ENCODE assay signal across 21 cellular contexts in the genomic region with DNA sequence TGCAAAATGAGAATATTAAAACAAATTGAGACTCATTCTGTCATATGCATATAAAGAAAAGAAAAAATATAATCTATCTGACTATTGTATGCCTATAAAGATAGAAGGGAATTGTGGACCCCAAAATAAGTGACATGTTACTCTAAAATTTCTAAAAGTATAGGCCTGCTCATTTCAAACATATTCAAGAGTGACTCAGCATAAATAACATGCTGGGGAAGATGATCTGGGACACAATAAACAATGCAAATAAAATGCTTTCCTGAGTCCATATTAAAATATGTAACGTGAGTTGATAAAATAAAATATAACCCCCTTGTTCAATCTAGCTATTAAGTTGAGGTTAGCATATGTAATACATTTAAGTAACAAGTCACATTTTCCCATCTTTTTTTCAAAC.
DNase-seq lines count a peak whose midpoint lies in the region; ATAC-seq, FAIRE-seq and TF ChIP-seq lines count a peak whose summit lies in the region.
"Had no signal": no experiment of that assay in that cellular context is flagged by ENCODE, and none has a peak within 500 bp of the region (broad histone marks: within the 10 kb centered on the region; RNA-seq: fewer than 3 reads in every experiment).

No MANE protein-coding gene starts in this region.

- no peak overlapping the region for H4K8ac ChIP-seq in IMR-90 (ENCODE audit: low read depth in 2 of 2, low read length in 2 of 2)
- no peak overlapping the region for H4K8ac ChIP-seq in mesendoderm (ENCODE audit: low read depth, low read length)

- in situ Hi-C loops in HepG2 (cut with HindIII; ENCODE audit: extremely low pct_ligation_motif_present, low pct_unique_long_range_greater_than_20kb) = no loop called here
- in situ Hi-C loops in IMR-90 (cut with MboI; ENCODE audit: low sequenced_read_pairs) = no loop called here

- H3K4me2 ChIP-seq in HepG2 (ENCODE audit: low read depth, low read length) = no peak overlapping the region
- no peak overlapping the region for H3K4me2 ChIP-seq in IMR-90 (ENCODE audit: low read depth, low read length)
- no peak overlapping the region for H3K4me2 ChIP-seq in mesendoderm (ENCODE audit: low read length)

- POLR2A ChIA-PET in HepG2 (lab: Yijun Ruan, JAX) (no interaction called here), IMR-90 (lab: Charles Lee; ENCODE audit: unreplicated experiment) (no interaction called here), RWPE1 (lab: Yijun Ruan, JAX; ENCODE audit: low non-redundant PET) (no interaction called here)

- dilution Hi-C loops in IMR-90 (cut with HindIII; ENCODE audit: low sequenced_read_pairs, unreplicated experiment) = no loop called here

- H3K4ac ChIP-seq in IMR-90 (ENCODE audit: low read depth, low read length) (no peak overlapping the region), mesendoderm (ENCODE audit: low read depth, low read length) (no peak overlapping the region)

- H2AK5ac ChIP-seq in IMR-90 (ENCODE audit: low read depth, low read length) = no peak overlapping the region
- no peak overlapping the region for H2AK5ac ChIP-seq in mesendoderm (ENCODE audit: low read length)

- no peak for TF ChIP-seq POLR2A in HepG2 (IDR thresholded peaks at IDR 0.05; ENCODE audit: insufficient read depth in 1 of 2, low read depth in 2 of 2, low read length in 2 of 2)
- TF ChIP-seq POLR2A in right lobe of liver (IDR thresholded peaks at IDR 0.05) = no peak
- no peak for TF ChIP-seq POLR2A in IMR-90 (IDR thresholded peaks at IDR 0.05; ENCODE audit: low read depth, low read length)

- H3K79me2 ChIP-seq in HepG2 (ENCODE audit: insufficient read depth, low read length) = no peaks in the 10 kb centered on the region
- H3K79me2 ChIP-seq in mesendoderm (ENCODE audit: control insufficient read depth, insufficient read depth, low read length) = no peaks in the 10 kb centered on the region

- no peak for ATAC-seq in HepG2
- no peak for ATAC-seq in right lobe of liver
- no peak for ATAC-seq in IMR-90 (ENCODE audit: low read depth)

- H3K23ac ChIP-seq in IMR-90 (ENCODE audit: low read depth, low read length) (no peak overlapping the region), mesendoderm (ENCODE audit: low read length) (no peak overlapping the region)

- H2BK120ac ChIP-seq in IMR-90 (ENCODE audit: low read depth, low read length) (no peak overlapping the region), mesendoderm (ENCODE audit: low read depth, low read length) (no peak overlapping the region)

- 6% methylated on average over 1 of the region's 1 CpG for WGBS in HepG2 (ENCODE audit: low lambda C conversion rate)
- 69% methylated on average over 1 of the region's 1 CpG for WGBS in right lobe of liver (ENCODE audit: insufficient coverage, low coverage, low lambda C conversion rate, missing lambda C conversion rate)
- no CpG with 5 or more reads among the region's 1 CpG for WGBS in IMR-90 (ENCODE audit: extremely low coverage in 2 of 2, insufficient read length in 1 of 2), 2 experiments
- WGBS in mesendoderm (ENCODE audit: extremely low coverage, insufficient coverage, low lambda C conversion rate) = no CpG with 5 or more reads among the region's 1 CpG

- no peak overlapping the region for H3K27ac ChIP-seq in HepG2 (ENCODE audit: extremely low read length, insufficient read depth, low read length)
- no peak overlapping the region for H3K27ac ChIP-seq in right lobe of liver
- H3K27ac ChIP-seq in IMR-90 (ENCODE audit: insufficient read depth, low read length) = no peak overlapping the region
- H3K27ac ChIP-seq in SK-N-MC = peak overlapping the region; percentile 17; the same call in 1 of the 2 replicates
- H3K27ac ChIP-seq in mesendoderm (ENCODE audit: low read depth, low read length) = no peak overlapping the region
- no peak overlapping the region for H3K27ac ChIP-seq in RWPE1
- H3K27ac ChIP-seq: 22Rv1 had no signal

- H3K9me3 ChIP-seq in HepG2 (ENCODE audit: low read length) (no peaks in the 10 kb centered on the region), right lobe of liver (no peaks in the 10 kb centered on the region), IMR-90 (ENCODE audit: control insufficient read depth, insufficient read depth, low read length) (peaks cover 3% of the 10 kb centered on the region; the same call in 1 of the 2 replicates), SK-N-MC (ENCODE audit: low read depth, low read length) (no peaks in the 10 kb centered on the region)

- H2BK5ac ChIP-seq in IMR-90 (ENCODE audit: low read depth, low read length, poor library complexity, severe bottlenecking) (no peak overlapping the region), mesendoderm (ENCODE audit: low read length) (no peak overlapping the region)

- H2AFZ ChIP-seq in HepG2 (ENCODE audit: low read length) = no peak overlapping the region
- no peak overlapping the region for H2AFZ ChIP-seq in IMR-90 (replicated peaks; ENCODE audit: low read length, poor library complexity)

- no peaks in the 10 kb centered on the region for H3K4me1 ChIP-seq in HepG2 (ENCODE audit: insufficient read depth, low read length)
- no peaks in the 10 kb centered on the region for H3K4me1 ChIP-seq in right lobe of liver
- H3K4me1 ChIP-seq in IMR-90 (ENCODE audit: control insufficient read depth, insufficient read depth, low read length) = no peaks in the 10 kb centered on the region
- H3K4me1 ChIP-seq in mesendoderm (ENCODE audit: control insufficient read depth, low read depth, low read length) = no peaks in the 10 kb centered on the region

- H3K4me3 ChIP-seq in HepG2 (replicated peaks in 1 of 3; ENCODE audit: insufficient read depth in 1 of 3, low read depth in 2 of 3, low read length in 3 of 3) = no peak overlapping the region
- no peak overlapping the region for H3K4me3 ChIP-seq in right lobe of liver
- no peak overlapping the region for H3K4me3 ChIP-seq in IMR-90 (ENCODE audit: insufficient read depth, low read depth, low read length)
- no peak overlapping the region for H3K4me3 ChIP-seq in SK-N-MC
- no peak overlapping the region for H3K4me3 ChIP-seq in mesendoderm (ENCODE audit: low read length)

- H3K9ac ChIP-seq in HepG2 (ENCODE audit: insufficient read depth, low read depth, low read length) = no peak overlapping the region
- H3K9ac ChIP-seq in IMR-90 (ENCODE audit: low read depth, low read length) = no peak overlapping the region
- H3K9ac ChIP-seq in SK-N-MC (ENCODE audit: insufficient read length) = no peak overlapping the region
- no peak overlapping the region for H3K9ac ChIP-seq in mesendoderm (ENCODE audit: low read length)

- intact Hi-C loops in HepG2 (cut with micrococcal nuclease; ENCODE audit: unreplicated experiment) (no loop called here), right lobe of liver (cut with DNase I) (no loop called here), IMR-90 (cut with micrococcal nuclease) (no loop called here)

- H3K36me3 ChIP-seq in HepG2 (replicated peaks in 1 of 2; ENCODE audit: control insufficient read depth in 1 of 2, insufficient read depth in 2 of 2, low read length in 2 of 2) (no peaks in the 10 kb centered on the region), right lobe of liver (no peaks in the 10 kb centered on the region), IMR-90 (ENCODE audit: control insufficient read depth, insufficient read depth, low read length) (no peaks in the 10 kb centered on the region), SK-N-MC (ENCODE audit: insufficient read depth, low read length) (no peaks in the 10 kb centered on the region), mesendoderm (ENCODE audit: control insufficient read depth, insufficient read depth, low read length) (no peaks in the 10 kb centered on the region)

- FAIRE-seq in HepG2 (lab: Jason Lieb, UNC) = no peak
- FAIRE-seq: A204.1, G401.6, GM12892, H1 had no signal

- no peaks in the 10 kb centered on the region for H3K27me3 ChIP-seq in HepG2 (ENCODE audit: control insufficient read depth in 1 of 2, insufficient read depth in 2 of 2, low read length in 2 of 2)
- no peaks in the 10 kb centered on the region for H3K27me3 ChIP-seq in right lobe of liver
- no peaks in the 10 kb centered on the region for H3K27me3 ChIP-seq in IMR-90 (ENCODE audit: control insufficient read depth, insufficient read depth, low read length)
- H3K27me3 ChIP-seq in mesendoderm (ENCODE audit: insufficient read depth, low read length, poor library complexity) = no peaks in the 10 kb centered on the region

- no peak overlapping the region for H2BK20ac ChIP-seq in IMR-90 (ENCODE audit: low read depth, low read length)

- CTCF ChIA-PET in HepG2 (lab: Yijun Ruan, JAX; ENCODE audit: low intra/inter-chr PET ratio, low total read pairs) (no interaction called here), IMR-90 (lab: Yijun Ruan, JAX) (no interaction called here), RWPE1 (lab: Yijun Ruan, JAX) (no interaction called here)

- H4K5ac ChIP-seq in IMR-90 (ENCODE audit: low read depth, low read length) (no peak overlapping the region), mesendoderm (ENCODE audit: low read length) (no peak overlapping the region)

- H4K20me1 ChIP-seq in HepG2 (ENCODE audit: insufficient read depth, low read length) = no peaks in the 10 kb centered on the region
- H4K20me1 ChIP-seq in IMR-90 (ENCODE audit: insufficient read depth, low read length) = no peaks in the 10 kb centered on the region

- H3K9me1 ChIP-seq in IMR-90 (ENCODE audit: insufficient read depth, low read length) = no peaks in the 10 kb centered on the region

- H2BK15ac ChIP-seq in IMR-90 (ENCODE audit: low read depth, low read length) = no peak overlapping the region
- H2BK15ac ChIP-seq in mesendoderm (replicated peaks; ENCODE audit: low read depth) = no peak overlapping the region

- H4K91ac ChIP-seq in IMR-90 (ENCODE audit: insufficient read depth, low read depth, low read length) = no peak overlapping the region

- H3K14ac ChIP-seq in IMR-90 (replicated peaks; ENCODE audit: low read depth, low read length) = no peak overlapping the region

- H3K56ac ChIP-seq in IMR-90 (ENCODE audit: extremely low read depth, insufficient read depth, low read length) = no peak overlapping the region
- H3K56ac ChIP-seq in mesendoderm (ENCODE audit: low read length) = no peak overlapping the region

- TF ChIP-seq EP300 in HepG2 (IDR thresholded peaks at IDR 0.05; ENCODE audit: low read depth in 2 of 2, low read length in 2 of 2) = no peak
- no peak for TF ChIP-seq EP300 in HepG2 (CRISPR knock-in tag; IDR thresholded peaks at IDR 0.05; ENCODE audit: borderline replicate concordance)

- H2AK9ac ChIP-seq in IMR-90 (replicated peaks; ENCODE audit: low read depth, low read length, poor library complexity) = no peak overlapping the region

- BruUV-seq in HepG2 (replicated peaks; lab: Mats Ljungman, UMichigan) = no TSS peak
- BruUV-seq in IMR-90 (replicated peaks; lab: Mats Ljungman, UMichigan) = no TSS peak

- H3K18ac ChIP-seq in IMR-90 (ENCODE audit: low read depth, low read length) = no peak overlapping the region
- no peak overlapping the region for H3K18ac ChIP-seq in mesendoderm (ENCODE audit: low read length)

- H3K79me1 ChIP-seq in IMR-90 (ENCODE audit: low read depth in 1 of 2, low read length in 2 of 2) (no peaks in the 10 kb centered on the region), mesendoderm (ENCODE audit: low read length) (no peaks in the 10 kb centered on the region)

- DNase-seq in HepG2 (ENCODE audit: low spot score) (no peak), right lobe of liver (no peak), IMR-90 (no peak), SK-N-MC (ENCODE audit: low read depth, low spot score) (no peak), mesendoderm (no peak), ureter (ENCODE audit: low spot score) (no peak), foreskin melanocyte (no peak), RWPE1 (ENCODE audit: low spot score) (no peak)
- DNase-seq: C1 segment of cervical spinal cord; Calu3; CD4-positive, alpha-beta memory T cell; COR-L47; DMS53; DND-41; H7; HCEC 1CT had no signal

- TF ChIP-seq RAD21 in HepG2 (CRISPR knock-in tag; IDR thresholded peaks at IDR 0.05) (no peak), IMR-90 (IDR thresholded peaks at IDR 0.05; ENCODE audit: low read length) (no peak)

- no peak for TF ChIP-seq CTCF in HepG2 (CRISPR knock-in tag; IDR thresholded peaks at IDR 0.05)
- TF ChIP-seq CTCF in right lobe of liver (IDR thresholded peaks at IDR 0.05) = no peak
- no peak for TF ChIP-seq CTCF in IMR-90 (conservative IDR thresholded peaks at IDR 0.05; ENCODE audit: low read depth, low read length)
- TF ChIP-seq CTCF in RWPE1 (conservative IDR thresholded peaks at IDR 0.05; ENCODE audit: low read depth) = no peak
